ENCODE assay signal across 1 cellular context in genomic region chr3:2544212-2544611, GRCh38.
TF ChIP-seq lines count a peak whose summit lies in the region.

No MANE protein-coding gene starts in this region.

TF ChIP-seq in K562, 482 proteins besides CTCF, POLR2A, EP300 and RAD21 (continued from another document):
- no peak for TF ChIP-seq HBP1 (CRISPR knock-in tag; IDR thresholded peaks at IDR 0.05)
